19 cellular contexts compared by ENCODE assay signal in the genomic region with DNA sequence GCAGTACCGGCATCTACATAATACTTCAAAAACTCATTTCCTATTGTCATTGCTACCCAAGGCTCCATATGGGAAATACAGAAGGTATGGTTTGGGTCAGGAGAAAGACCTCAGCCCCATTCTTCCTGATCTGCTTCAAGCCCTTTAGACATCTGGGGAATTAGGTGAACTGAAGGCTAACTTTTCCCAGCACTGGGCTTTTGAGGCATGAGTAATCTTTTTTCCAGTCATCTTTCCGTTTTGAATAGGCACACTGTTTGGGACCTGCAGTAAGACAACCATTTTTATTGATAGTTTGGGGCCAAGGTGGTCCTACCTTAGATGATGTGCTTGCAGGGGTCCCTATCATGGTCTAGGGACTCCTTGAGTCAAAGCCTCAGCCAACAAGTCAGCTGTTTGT.
"Had no signal": no experiment of that assay in that cellular context is flagged by ENCODE, and none has a peak within 500 bp of the region (broad histone marks: within the 10 kb centered on the region; RNA-seq: fewer than 3 reads in every experiment).

No MANE protein-coding gene starts in this region.

- H3K9me3 Mint-ChIP-seq: activated CD4-positive, alpha-beta T cell treated with anti-CD3 and anti-CD28 coated beads, Interleukin-2, amount 10 ng/mL, durations not matched to agents 7 days and 5 days; activated naive CD4-positive, alpha-beta T cell treated with anti-CD3 and anti-CD28 coated beads, Interleukin-2, amount 10 ng/mL, durations not matched to agents 7 days and 5 days; dendritic cell treated with granulocyte-macrophage colony-stimulating factor and Interleukin-4, amounts not matched to agents 40 ng/mL and 50 ng/mL, for 4 days; neural crest cell; stimulated activated naive CD8-positive, alpha-beta T cell treated with anti-CD3 and anti-CD28 coated beads, Interleukin-15, Interleukin-2, amounts not matched to agents 100 ng/mL and 50 ng/mL, for 24 hours had no signal

- H3K4me3 Mint-ChIP-seq: activated CD4-positive, alpha-beta T cell treated with anti-CD3 and anti-CD28 coated beads, Interleukin-2, amount 10 ng/mL, durations not matched to agents 7 days and 5 days; activated naive CD4-positive, alpha-beta T cell treated with anti-CD3 and anti-CD28 coated beads, Interleukin-2, amount 10 ng/mL, durations not matched to agents 7 days and 5 days; dendritic cell treated with granulocyte-macrophage colony-stimulating factor and Interleukin-4, amounts not matched to agents 40 ng/mL and 50 ng/mL, for 4 days; naive B cell; neural crest cell; stimulated activated naive CD8-positive, alpha-beta T cell treated with anti-CD3 and anti-CD28 coated beads, Interleukin-15, Interleukin-2, amounts not matched to agents 100 ng/mL and 50 ng/mL, for 24 hours; T-helper 17 cell had no signal

- H3K36me3 ChIP-seq: left lung, right atrium auricular region, tibial nerve had no signal

- H3K4me1 Mint-ChIP-seq: activated CD4-positive, alpha-beta T cell treated with anti-CD3 and anti-CD28 coated beads, Interleukin-2, amount 10 ng/mL, durations not matched to agents 7 days and 5 days; activated naive CD4-positive, alpha-beta T cell treated with anti-CD3 and anti-CD28 coated beads, Interleukin-2, amount 10 ng/mL, durations not matched to agents 7 days and 5 days; naive B cell; neural crest cell; T-helper 17 cell had no signal

- H3K27ac Mint-ChIP-seq: activated CD4-positive, alpha-beta T cell treated with anti-CD3 and anti-CD28 coated beads, Interleukin-2, amount 10 ng/mL, durations not matched to agents 7 days and 5 days; activated naive CD4-positive, alpha-beta T cell treated with anti-CD3 and anti-CD28 coated beads, Interleukin-2, amount 10 ng/mL, durations not matched to agents 7 days and 5 days; dendritic cell treated with granulocyte-macrophage colony-stimulating factor and Interleukin-4, amounts not matched to agents 40 ng/mL and 50 ng/mL, for 4 days; naive B cell; progenitor cell of endocrine pancreas; stimulated activated naive CD8-positive, alpha-beta T cell treated with anti-CD3 and anti-CD28 coated beads, Interleukin-15, Interleukin-2, amounts not matched to agents 100 ng/mL and 50 ng/mL, for 24 hours; T-helper 17 cell had no signal

- H3K27me3 Mint-ChIP-seq: activated CD4-positive, alpha-beta T cell treated with anti-CD3 and anti-CD28 coated beads, Interleukin-2, amount 10 ng/mL, durations not matched to agents 7 days and 5 days; activated naive CD4-positive, alpha-beta T cell treated with anti-CD3 and anti-CD28 coated beads, Interleukin-2, amount 10 ng/mL, durations not matched to agents 7 days and 5 days; dendritic cell treated with granulocyte-macrophage colony-stimulating factor and Interleukin-4, amounts not matched to agents 40 ng/mL and 50 ng/mL, for 4 days; progenitor cell of endocrine pancreas; stimulated activated naive CD8-positive, alpha-beta T cell treated with anti-CD3 and anti-CD28 coated beads, Interleukin-15, Interleukin-2, amounts not matched to agents 100 ng/mL and 50 ng/mL, for 24 hours; T-helper 17 cell had no signal

- H3K79me2 ChIP-seq: hepatocyte had no signal

- H3K27me3 ChIP-seq: hepatocyte, left lung, right atrium auricular region, tibial nerve had no signal

- H3K4me1 ChIP-seq: left lung, right atrium auricular region, tibial nerve had no signal

- H3K4me2 ChIP-seq: hepatocyte had no signal

- H2AFZ ChIP-seq: hepatocyte had no signal

- DNase-seq: activated CD4-positive, alpha-beta T cell treated with anti-CD3 and anti-CD28 coated beads, Interleukin-2, amount 10 ng/mL, durations not matched to agents 7 days and 5 days; activated CD8-positive, alpha-beta memory T cell treated with anti-CD3 and anti-CD28 coated beads, Interleukin-2, amount 50 U/mL, for 48 hours; activated effector memory CD4-positive, alpha-beta T cell treated with Interleukin-2 at 50 U/mL for 16 hours; activated naive CD4-positive, alpha-beta T cell treated with anti-CD3 and anti-CD28 coated beads, Interleukin-2, amount 10 ng/mL, durations not matched to agents 7 days and 5 days; activated T-cell treated with anti-CD3 and anti-CD28 coated beads, Interleukin-2, amount 50 U/mL, for 48 hours; aorta; effector memory CD4-positive, alpha-beta T cell; left lung; mucosa of descending colon; naive B cell; T-helper 17 cell had no signal

- H3K27ac ChIP-seq: hepatocyte, left lung, right atrium auricular region, tibial nerve had no signal

- ATAC-seq: activated CD4-positive, CD25-positive, alpha-beta regulatory T cell treated with anti-CD3 and anti-CD28 coated beads, Interleukin-2, amount 50 U/mL, for 24 hours; left lung; mucosa of descending colon; T-helper 17 cell had no signal

- H3K4me3 ChIP-seq: hepatocyte, left lung, mucosa of descending colon, right atrium auricular region, tibial nerve had no signal

- H3K36me3 Mint-ChIP-seq: activated naive CD4-positive, alpha-beta T cell treated with anti-CD3 and anti-CD28 coated beads, Interleukin-2, amount 10 ng/mL, durations not matched to agents 7 days and 5 days; naive B cell had no signal
